Comparison of ENCODE assay signal across 17 cellular contexts in genomic region chr5:135372654-135373381, GRCh38. TPM values are rescaled to one million over a fixed set of nuclear protein-coding genes. Genes with fewer than 3 reads are reported as not detected.
A peak's percentile ranks its signal among the peaks of the same experiment; 100 is the strongest.
DNase-seq lines count a peak whose midpoint lies in the region; ATAC-seq and TF ChIP-seq lines count a peak whose summit lies in the region.
"Had no signal": no experiment of that assay in that cellular context is flagged by ENCODE, and none has a peak within 500 bp of the region (broad histone marks: within the 10 kb centered on the region; RNA-seq: fewer than 3 reads in every experiment).

No MANE protein-coding gene starts in this region.

- POLR2A ChIA-PET in AG04450 (lab: Yijun Ruan, JAX) = no interaction called here

- H3K27me3 ChIP-seq in AG04450 (ENCODE audit: control insufficient read depth, insufficient read depth, low read length) (no peaks in the 10 kb centered on the region), GM23248 (replicated peaks; ENCODE audit: insufficient read depth) (no peaks in the 10 kb centered on the region), uterus (no peaks in the 10 kb centered on the region)
- H3K27me3 ChIP-seq: brain microvascular endothelial cell, foreskin keratinocyte, testis had no signal

- H4K20me1 ChIP-seq in GM23248 (ENCODE audit: insufficient read depth) = no peaks in the 10 kb centered on the region

- H3F3A ChIP-seq in GM23248 (ENCODE audit: insufficient read depth) = peaks cover 22% of the 10 kb centered on the region

- H3K4me3 ChIP-seq in AG04450 (ENCODE audit: low read depth, low read length) (no peak overlapping the region), GM23248 (no peak overlapping the region), uterus (no peak overlapping the region)
- H3K4me3 ChIP-seq: testis had no signal

- 79 to 81% methylated on average over 10 of the region's 10 CpGs for WGBS in GM23248 (ENCODE audit: low coverage in 1 of 2, low lambda C conversion rate in 2 of 2, missing lambda C conversion rate in 2 of 2), 2 experiments

- TF ChIP-seq CTCF in AG04450 (IDR thresholded peaks at IDR 0.05; ENCODE audit: low read depth, low read length) (no peak), uterus (IDR thresholded peaks at IDR 0.05) (no peak)

- H3K27me3 Mint-ChIP-seq in immature natural killer cell (ENCODE audit: low read depth in 3 of 3) = peaks cover 0 to 1% (median 0%) of the 10 kb centered on the region in 3 donors

- TF ChIP-seq POLR2A in uterus (IDR thresholded peaks at IDR 0.05) = no peak

- H3K4me2 ChIP-seq in GM23248 (ENCODE audit: unreplicated experiment) = peak overlapping the region; percentile 22

- H3K9ac ChIP-seq in GM23248 = no peak overlapping the region

- intact Hi-C loops in uterus (cut with DNase I; ENCODE audit: low total_unique reads) = no loop called here

- H3K4me1 Mint-ChIP-seq in immature natural killer cell = peaks cover 34 to 59% of the 10 kb centered on the region in 2 donors

- H3K9me3 ChIP-seq in AG04450 (ENCODE audit: control insufficient read depth, insufficient read depth, low read length) = no peaks in the 10 kb centered on the region
- H3K9me3 ChIP-seq in GM23248 (ENCODE audit: low read depth) = no peaks in the 10 kb centered on the region
- H3K9me3 ChIP-seq in uterus = no peaks in the 10 kb centered on the region
- H3K9me3 ChIP-seq: testis had no signal

- H3K4me3 Mint-ChIP-seq in immature natural killer cell = no peak overlapping the region

- H3K9me2 ChIP-seq in GM23248 (ENCODE audit: insufficient read depth) = no peaks in the 10 kb centered on the region

- peaks cover 93% of the 10 kb centered on the region for H3K79me2 ChIP-seq in GM23248 (ENCODE audit: insufficient read depth)

- no peaks in the 10 kb centered on the region for H3K9me3 Mint-ChIP-seq in immature natural killer cell

- H3K27ac ChIP-seq in AG04450 (ENCODE audit: low read depth, low read length) (peak overlapping the region; percentile 69), GM23248 (peak overlapping the region; percentile 75), uterus (no peak overlapping the region)
- H3K27ac ChIP-seq: brain microvascular endothelial cell, foreskin keratinocyte, testis had no signal

- H3K4me1 ChIP-seq in GM23248 (ENCODE audit: insufficient read depth) (peaks cover 33% of the 10 kb centered on the region), uterus (peaks cover 4% of the 10 kb centered on the region in 2 donors)
- H3K4me1 ChIP-seq: foreskin keratinocyte, testis had no signal

- CTCF ChIA-PET in AG04450 (lab: Charles Lee) = interaction anchor here (0.6 to 2.1 kb wide), 2 partner anchors 18 to 341 kb away, joined by 3 to 5 read pairs; no protein-coding TSS in a partner anchor

- no peak overlapping the region for H2AFZ ChIP-seq in GM23248

- H3K36me3 ChIP-seq in GM23248 (ENCODE audit: low read depth) = peaks cover 16% of the 10 kb centered on the region; the same call in 1 of the 2 replicates
- no peaks in the 10 kb centered on the region for H3K36me3 ChIP-seq in uterus

- DNase-seq in AG04450 (ENCODE audit: low read depth, low spot score) = no peak
- no peak for DNase-seq in GM23248
- DNase-seq in UCSD-AML1 (lab: John Stamatoyannopoulos, UW; ENCODE audit: unreplicated experiment) = peak; percentile 77
- no peak for DNase-seq in immature natural killer cell
- DNase-seq in uterus = no peak
- DNase-seq in NCI-H82 (lab: John Stamatoyannopoulos, UW) = no peak
- DNase-seq: activated naive CD4-positive, alpha-beta T cell; brain microvascular endothelial cell; DMS79; foreskin keratinocyte; midbrain; NCI-H1417 treated with DMSO at 0.1 percent for 48 hours; NCI-H524; posterior cingulate gyrus; testis had no signal

- no peak for ATAC-seq in HG02763 (IDR thresholded peaks at IDR 0.05; ENCODE audit: unreplicated experiment)
- no peak for ATAC-seq in HG02840 (IDR thresholded peaks at IDR 0.05; ENCODE audit: low FRiP score, unreplicated experiment)

- peak overlapping the region in 4 of 6 donors; percentile 29 to 53 (median 39) for H3K27ac Mint-ChIP-seq in immature natural killer cell

- in situ Hi-C loops in GM23248 (cut with MboI) = no loop called here

- H3K36me3 Mint-ChIP-seq in immature natural killer cell = peaks cover 5 to 33% (median 7%) of the 10 kb centered on the region in 3 donors

RNA-seq across cellular contexts. Expression of gene MACROH2A1, which starts 26.2 kb away (rescaled TPM):
- polyA plus RNA-seq in AG04450 (2011; rRNA removed) (117 and 129 TPM in 2 replicates), GM23248 (2016; fragmentation: Nextera tagmentation; extraction: Ambion mirVana) (115 and 117 TPM in 2 replicates), immature natural killer cell (100 to 1,000 TPM; 162 to 195 (median 168) TPM)
- polyA minus RNA-seq in AG04450 (2011; rRNA and poly(A)+ RNA removed) = 125 and 142 TPM in 2 replicates
- total RNA-seq in GM23248 (2014; rRNA removed; shearing (Covaris generic)) = 106 and 125 TPM in 2 replicates
- 100 to 1,000 TPM; 121 to 200 (median 141) TPM for total RNA-seq in uterus

Comparison
In these comparisons a context has a peak if more than half of its experiments do, and no peak if none do; other contexts are left out.
1. H3K27ac ChIP-seq: peak in AG04450 (single experiment) and GM23248 (single experiment); none in uterus (0 of 2).